1 cellular context compared by ENCODE assay signal in genomic region chr17:37506678-37507077, GRCh38.
TF ChIP-seq lines count a peak whose summit lies in the region.

No MANE protein-coding gene starts in this region.

TF ChIP-seq in H1, 55 proteins besides CTCF, POLR2A, EP300 and RAD21 (continued from another document):
- no peak for TF ChIP-seq ATF3 (IDR thresholded peaks at IDR 0.05; ENCODE audit: insufficient read depth, low read depth, low read length)
- TF ChIP-seq RFX5 (IDR thresholded peaks at IDR 0.05; ENCODE audit: borderline replicate concordance, low read depth, low read length): no peak
